Comparison of ENCODE assay signal across 20 cellular contexts in the genomic region with DNA sequence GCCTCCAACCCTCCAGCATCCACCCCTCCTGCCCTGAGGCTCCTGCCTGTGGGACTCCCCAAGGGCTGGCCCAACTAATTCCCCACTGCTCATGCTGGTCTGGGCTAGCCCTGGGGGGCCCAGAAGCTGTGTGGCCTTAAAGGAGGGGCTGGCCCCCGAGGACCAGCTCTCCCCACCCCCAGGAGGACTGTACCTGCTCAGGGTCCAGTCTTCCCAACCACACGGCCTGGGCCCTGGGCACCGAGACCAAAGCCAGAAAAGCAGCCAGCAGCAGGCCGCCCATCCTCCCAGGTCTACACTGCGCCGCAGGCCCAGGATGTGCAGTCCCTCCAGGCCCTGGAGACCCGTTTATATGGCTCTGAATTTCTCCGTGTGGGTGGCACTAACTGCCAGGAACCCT. TPM values are rescaled to one million over a fixed set of nuclear protein-coding genes. Genes with fewer than 3 reads are reported as not detected.
A peak's percentile ranks its signal among the peaks of the same experiment; 100 is the strongest.
DNase-seq lines count a peak whose midpoint lies in the region; ATAC-seq and TF ChIP-seq lines count a peak whose summit lies in the region.
"Had no signal": no experiment of that assay in that cellular context is flagged by ENCODE, and none has a peak within 500 bp of the region (broad histone marks: within the 10 kb centered on the region; RNA-seq: fewer than 3 reads in every experiment).

A gene with protein sequence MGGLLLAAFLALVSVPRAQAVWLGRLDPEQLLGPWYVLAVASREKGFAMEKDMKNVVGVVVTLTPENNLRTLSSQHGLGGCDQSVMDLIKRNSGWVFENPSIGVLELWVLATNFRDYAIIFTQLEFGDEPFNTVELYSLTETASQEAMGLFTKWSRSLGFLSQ (minus strand): TSS at position 325 of the 400 bp plus-strand sequence. CDS start 42 bp downstream, at position 283.

- peak within 1 kb of the TSS in 1 of 2 donors; percentile 40 for H3K27ac ChIP-seq in right atrium auricular region
- peak within 1 kb of the TSS in 9 of 10 donors; percentile 31 to 84 (median 59) for H3K27ac ChIP-seq in heart right ventricle
- no peak within 1 kb of the TSS for H3K27ac ChIP-seq in psoas muscle
- H3K27ac ChIP-seq: breast epithelium, right lobe of liver had no signal

- TF ChIP-seq CTCF in right atrium auricular region (IDR thresholded peaks at IDR 0.05) (no peak), heart right ventricle (IDR thresholded peaks at IDR 0.05) (no peak), psoas muscle (IDR thresholded peaks at IDR 0.05) (no peak)

- H3K9me3 Mint-ChIP-seq in natural killer cell treated with Interleukin-12 subunit alpha and Interleukin-12 subunit beta and Interleukin-15 and Interleukin-18, amount 100 ng/mL, for 72 hours = peaks cover 8% of the 10 kb centered on the region

- H3K4me1 ChIP-seq in right atrium auricular region (peaks cover 0 to 23% of the 10 kb centered on the region in 2 donors), heart right ventricle (peaks cover 12 to 41% (median 25%) of the 10 kb centered on the region in 9 donors), psoas muscle (no peaks in the 10 kb centered on the region)
- H3K4me1 ChIP-seq: breast epithelium, right lobe of liver had no signal

- peaks cover 9 to 10% of the 10 kb centered on the region in 2 donors for H3K27me3 Mint-ChIP-seq in natural killer cell treated with Interleukin-12 subunit alpha and Interleukin-12 subunit beta and Interleukin-15 and Interleukin-18, amount 100 ng/mL, for 72 hours

- DNase-seq in Right ventricle myocardium inferior (ENCODE audit: missing footprints) = no peak
- no peak for DNase-seq in right atrium auricular region (ENCODE audit: low spot score)
- DNase-seq in heart right ventricle = no peak
- no peak for DNase-seq in psoas muscle
- DNase-seq in MG63 = no peak
- no peak for DNase-seq in natural killer cell treated with Interleukin-12 subunit alpha and Interleukin-12 subunit beta and Interleukin-15 and Interleukin-18, amount 100 ng/mL, for 72 hours (ENCODE audit: low spot score)
- DNase-seq in left lobe of liver (ENCODE audit: low spot score) = no peak
- DNase-seq: activated CD4-positive, alpha-beta T cell treated with anti-CD3 and anti-CD28 coated beads for 48 hours; activated CD8-positive, alpha-beta memory T cell treated with anti-CD3 and anti-CD28 coated beads, Interleukin-2, amount 50 U/mL, for 4 hours; naive thymus-derived CD4-positive, alpha-beta T cell; NCI-H1436 treated with DMSO at 0.1 percent for 48 hours; NCI-H524 treated with DMSO at 0.1 percent for 48 hours; right lobe of liver; trophoblast cell had no signal

- 68 to 76% methylated on average over 8 of the region's 8 CpGs for WGBS in heart right ventricle, 2 donors
- WGBS in psoas muscle, 3 donors = 70 to 74% (median 71%) methylated on average over 8 of the region's 8 CpGs

- H3K36me3 Mint-ChIP-seq in natural killer cell treated with Interleukin-12 subunit alpha and Interleukin-12 subunit beta and Interleukin-15 and Interleukin-18, amount 100 ng/mL, for 72 hours = peaks cover 16% of the 10 kb centered on the region

- H3K27me3 ChIP-seq in right atrium auricular region = no peaks in the 10 kb centered on the region
- H3K27me3 ChIP-seq in heart right ventricle = peaks cover 0 to 6% (median under 1%) of the 10 kb centered on the region in 7 donors
- H3K27me3 ChIP-seq in psoas muscle (ENCODE audit: insufficient read depth in 3 of 3, low read length in 2 of 3) = peaks cover 0 to 13% (median 5%) of the 10 kb centered on the region in 3 donors
- no peaks in the 10 kb centered on the region for H3K27me3 ChIP-seq in MG63
- H3K27me3 ChIP-seq: right lobe of liver had no signal

- no peak within 1 kb of the TSS for H3K27ac Mint-ChIP-seq in natural killer cell treated with Interleukin-12 subunit alpha and Interleukin-12 subunit beta and Interleukin-15 and Interleukin-18, amount 100 ng/mL, for 72 hours
- H3K27ac Mint-ChIP-seq: naive thymus-derived CD4-positive, alpha-beta T cell had no signal

- H3K4me1 Mint-ChIP-seq in natural killer cell treated with Interleukin-12 subunit alpha and Interleukin-12 subunit beta and Interleukin-15 and Interleukin-18, amount 100 ng/mL, for 72 hours (ENCODE audit: low read depth in 2 of 2) = peaks cover 0 to 5% of the 10 kb centered on the region in 2 donors

- H3K4me3 ChIP-seq in right atrium auricular region (no peak within 1 kb of the TSS), heart right ventricle (no peak within 1 kb of the TSS), psoas muscle (no peak within 1 kb of the TSS), MG63 (no peak within 1 kb of the TSS)
- H3K4me3 ChIP-seq: breast epithelium, right lobe of liver had no signal

- intact Hi-C loops in Right ventricle myocardium inferior (cut with DNase I) = no loop called here
- intact Hi-C loops in heart right ventricle (cut with DNase I) = no loop called here
- intact Hi-C loops in psoas muscle (cut with DNase I) = no loop called here

- H3K4me3 Mint-ChIP-seq in natural killer cell treated with Interleukin-12 subunit alpha and Interleukin-12 subunit beta and Interleukin-15 and Interleukin-18, amount 100 ng/mL, for 72 hours = no peak within 1 kb of the TSS
- H3K4me3 Mint-ChIP-seq: naive thymus-derived CD4-positive, alpha-beta T cell had no signal

- H3K36me3 ChIP-seq in right atrium auricular region (no peaks in the 10 kb centered on the region), heart right ventricle (no peaks in the 10 kb centered on the region), psoas muscle (ENCODE audit: insufficient read depth in 1 of 2, low read depth in 1 of 2) (no peaks in the 10 kb centered on the region), MG63 (no peaks in the 10 kb centered on the region)
- H3K36me3 ChIP-seq: breast epithelium, right lobe of liver had no signal

- H3K9me3 ChIP-seq in right atrium auricular region (peaks cover 0 to 3% of the 10 kb centered on the region in 2 donors), heart right ventricle (peaks cover 0 to 15% (median 0%) of the 10 kb centered on the region in 11 donors), psoas muscle (no peaks in the 10 kb centered on the region), MG63 (0 out of 2 replicates have a peak, but pooled peaks cover 3% of the 10 kb centered on the region)
- H3K9me3 ChIP-seq: right lobe of liver had no signal

- peak; percentile 12 for ATAC-seq in Right ventricle myocardium inferior
- peak in 3 of 8 donors; percentile 4 to 13 (median 7) for ATAC-seq in heart right ventricle
- no peak for ATAC-seq in psoas muscle
- ATAC-seq in natural killer cell treated with Interleukin-12 subunit alpha and Interleukin-12 subunit beta and Interleukin-15 and Interleukin-18, amount 100 ng/mL, for 72 hours = no peak
- no peak for ATAC-seq in HG03095 (IDR thresholded peaks at IDR 0.05; ENCODE audit: unreplicated experiment)
- no peak for ATAC-seq in left lobe of liver
- ATAC-seq: naive thymus-derived CD4-positive, alpha-beta T cell; right lobe of liver had no signal

RNA-seq across cellular contexts. Expression of the gene that starts here (rescaled TPM):
- total RNA-seq in Right ventricle myocardium inferior = 22.2 TPM
- total RNA-seq in right atrium auricular region = 1 to 10 TPM; 6.4 to 9.3 TPM
- 10 to 100 TPM in 3 of 10 donors, 1 to 10 TPM in 7; 1.5 to 76.8 (median 3.5) TPM for total RNA-seq in heart right ventricle
- polyA plus RNA-seq in heart right ventricle = 100 to 1,000 TPM in 1 of 2 donors, 10 to 100 TPM in 1; 95.6 to 261 TPM
- 10 to 100 TPM in 1 of 4 donors, 1 to 10 TPM in 2, under 1 TPM in 1; 0.44 to 14.7 (median 5.5) TPM for total RNA-seq in psoas muscle
- polyA plus RNA-seq in psoas muscle = 10 to 100 TPM; 10.7 to 15.0 (median 10.8) TPM
- not detected in 2 replicates for total RNA-seq in MG63 (2014; rRNA removed; shearing (Covaris generic); ENCODE audit: low replicate concordance)
- not detected for total RNA-seq in natural killer cell treated with Interleukin-12 subunit alpha and Interleukin-12 subunit beta and Interleukin-15 and Interleukin-18, amount 100 ng/mL, for 72 hours
- not detected for total RNA-seq in left lobe of liver
- total RNA-seq: lung microvascular endothelial cell; MCF 10A; naive thymus-derived CD4-positive, alpha-beta T cell; osteocyte had no signal
- polyA plus RNA-seq: BJ; naive thymus-derived CD4-positive, alpha-beta T cell had no signal

Comparison
In these comparisons a context has a peak if more than half of its experiments do, and no peak if none do; other contexts are left out.
1. RNA of the gene that starts here (polyA plus RNA-seq): 95.6 to 261 TPM in heart right ventricle; 10.7 to 15.0 TPM in psoas muscle; every median in the first group is over 4 times any median in the second.